ENCODE assay signal across 8 cellular contexts in the genomic region with DNA sequence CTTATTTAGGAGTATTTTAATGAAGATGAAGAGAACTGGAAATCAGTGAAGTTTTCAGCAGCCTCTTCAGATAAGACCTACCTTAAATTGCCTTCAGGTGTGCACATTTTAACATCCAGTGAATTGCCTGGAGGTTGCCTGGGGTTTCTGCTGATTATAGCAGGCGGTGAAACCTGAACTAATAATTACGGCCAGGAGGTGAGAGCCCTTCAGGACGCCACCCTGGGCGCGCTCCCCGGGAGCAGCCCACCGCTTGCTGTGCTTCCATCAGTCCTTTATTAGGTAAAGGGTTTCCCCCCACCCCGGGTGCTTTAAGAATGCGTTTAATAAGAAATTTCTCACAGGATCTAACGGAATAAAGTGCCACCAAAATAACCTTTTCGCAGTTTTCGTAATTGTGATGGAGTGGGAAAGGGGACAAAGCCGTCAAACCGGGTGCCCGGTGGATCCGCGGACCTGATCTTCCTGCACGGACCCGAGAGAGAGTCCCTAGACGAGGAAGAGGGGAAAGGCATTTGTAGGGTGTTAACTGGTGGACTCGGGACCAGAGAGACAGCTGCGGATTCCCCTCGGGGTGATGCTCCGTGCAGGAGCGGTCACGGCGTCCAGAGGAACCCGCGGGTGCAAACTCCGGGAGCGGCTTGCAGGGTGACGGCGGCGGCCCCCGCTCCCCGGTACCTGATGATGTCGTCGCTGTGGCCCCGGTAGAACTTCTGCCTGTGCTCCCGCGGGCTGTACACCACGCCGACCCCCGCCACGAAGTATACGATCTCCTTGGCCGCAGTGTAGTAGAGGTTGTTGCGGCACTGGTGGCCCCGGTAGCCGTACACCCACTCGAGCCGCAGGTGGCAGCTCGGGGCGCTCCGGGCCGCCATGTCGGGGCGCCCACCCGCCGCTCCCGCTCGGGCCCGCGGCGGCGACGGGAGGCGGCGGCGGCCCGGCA. TPM values are rescaled to one million over a fixed set of nuclear protein-coding genes. Genes with fewer than 3 reads are reported as not detected.
DNase-seq lines count a peak whose midpoint lies in the region; ATAC-seq and TF ChIP-seq lines count a peak whose summit lies in the region.

No MANE protein-coding gene starts in this region.

- H3K27me3 Mint-ChIP-seq in activated CD8-positive, alpha-beta T cell treated with anti-CD3 and anti-CD28 coated beads, Interleukin-2, amount 10 ng/mL, durations not matched to agents 7 days and 5 days (ENCODE audit: low read depth), result peaks cover 10% of the 10 kb centered on the region
- peaks cover 11% of the 10 kb centered on the region for H3K27me3 Mint-ChIP-seq in neural progenitor cell (ENCODE audit: insufficient read depth, low read depth)

- H3K27me3 ChIP-seq in neural progenitor cell, result peaks cover 75% of the 10 kb centered on the region

- H3K4me3 Mint-ChIP-seq in activated CD8-positive, alpha-beta T cell treated with anti-CD3 and anti-CD28 coated beads, Interleukin-2, amount 10 ng/mL, durations not matched to agents 7 days and 5 days, result peak overlapping the region; percentile 81
- peak overlapping the region; percentile 86 for H3K4me3 Mint-ChIP-seq in neural progenitor cell

- peaks cover 25% of the 10 kb centered on the region for H3K4me1 Mint-ChIP-seq in activated CD8-positive, alpha-beta T cell treated with anti-CD3 and anti-CD28 coated beads, Interleukin-2, amount 10 ng/mL, durations not matched to agents 7 days and 5 days (ENCODE audit: low read depth)
- H3K4me1 Mint-ChIP-seq in neural progenitor cell, result peaks cover 3% of the 10 kb centered on the region

- no peak for TF ChIP-seq CTCF in fibroblast of mammary gland (conservative IDR thresholded peaks at IDR 0.05; ENCODE audit: control insufficient read depth, insufficient read depth, low read depth, low read length)
- TF ChIP-seq CTCF in neural progenitor cell (IDR thresholded peaks at IDR 0.05), result no peak

- H3K36me3 ChIP-seq in KOPT-K1 (ENCODE audit: insufficient read depth, low read length) (no peaks in the 10 kb centered on the region), neural progenitor cell (no peaks in the 10 kb centered on the region)

- no peaks in the 10 kb centered on the region for H3K79me2 ChIP-seq in neural progenitor cell (ENCODE audit: low read depth)

- H3K36me3 Mint-ChIP-seq in activated CD8-positive, alpha-beta T cell treated with anti-CD3 and anti-CD28 coated beads, Interleukin-2, amount 10 ng/mL, durations not matched to agents 7 days and 5 days (ENCODE audit: low read depth), result no peaks in the 10 kb centered on the region
- H3K36me3 Mint-ChIP-seq in neural progenitor cell, result no peaks in the 10 kb centered on the region

- H3K9me3 Mint-ChIP-seq in activated CD8-positive, alpha-beta T cell treated with anti-CD3 and anti-CD28 coated beads, Interleukin-2, amount 10 ng/mL, durations not matched to agents 7 days and 5 days (ENCODE audit: insufficient read depth), result no peaks in the 10 kb centered on the region
- no peaks in the 10 kb centered on the region for H3K9me3 Mint-ChIP-seq in neural progenitor cell

- no peak for ATAC-seq in activated CD8-positive, alpha-beta T cell treated with anti-CD3 and anti-CD28 coated beads, Interleukin-2, amount 10 ng/mL, durations not matched to agents 7 days and 5 days
- ATAC-seq in HG02973 (IDR thresholded peaks at IDR 0.05; ENCODE audit: unreplicated experiment), result no peak
- no peak for ATAC-seq in GM18519 (IDR thresholded peaks at IDR 0.05; ENCODE audit: low FRiP score, unreplicated experiment)

- POLR2A ChIA-PET in activated CD8-positive, alpha-beta T cell treated with anti-CD3 and anti-CD28 coated beads, Interleukin-2, amount 10 ng/mL, durations not matched to agents 7 days and 5 days (lab: Charles Lee), result interaction anchor here (1.3 to 1.5 kb wide), 3 partner anchors 32 to 839 kb away, joined by 3 to 4 read pairs (median 3); a partner anchor contains a TSS

- peak overlapping the region; percentile 49 for H3K27ac Mint-ChIP-seq in activated CD8-positive, alpha-beta T cell treated with anti-CD3 and anti-CD28 coated beads, Interleukin-2, amount 10 ng/mL, durations not matched to agents 7 days and 5 days
- no peak overlapping the region for H3K27ac Mint-ChIP-seq in neural progenitor cell

- no peaks in the 10 kb centered on the region for H3K4me1 ChIP-seq in neural progenitor cell

- H3K9ac ChIP-seq in neural progenitor cell, result no peak overlapping the region

- H3K9me3 ChIP-seq in KOPT-K1 (ENCODE audit: insufficient read depth, low read length, poor library complexity, severe bottlenecking) (no peaks in the 10 kb centered on the region), neural progenitor cell (ENCODE audit: low read depth) (no peaks in the 10 kb centered on the region)

- peak overlapping the region; percentile 43 for H3K27ac ChIP-seq in KOPT-K1 (ENCODE audit: low read depth, low read length, poor library complexity, severe bottlenecking)
- no peak overlapping the region for H3K27ac ChIP-seq in neural progenitor cell

- peak overlapping the region; percentile 82 for H3K4me2 ChIP-seq in neural progenitor cell

- CTCF ChIA-PET in activated CD8-positive, alpha-beta T cell treated with anti-CD3 and anti-CD28 coated beads, Interleukin-2, amount 10 ng/mL, durations not matched to agents 7 days and 5 days (lab: Charles Lee), result interaction anchor here (0.9 to 1.9 kb wide), 2 partner anchors 66 to 124 kb away, joined by 3 to 8 read pairs; no protein-coding TSS in a partner anchor

- peak overlapping the region; percentile 43 for H3K4me3 ChIP-seq in fibroblast of mammary gland (ENCODE audit: control insufficient read depth, low read depth, low read length)
- H3K4me3 ChIP-seq in neural progenitor cell, result peak overlapping the region; percentile 63

- H3F3A ChIP-seq in neural progenitor cell (ENCODE audit: low read depth), result peaks cover 8% of the 10 kb centered on the region

- H4K20me1 ChIP-seq in neural progenitor cell (ENCODE audit: low read depth), result peaks cover 8% of the 10 kb centered on the region

- H2AFZ ChIP-seq in neural progenitor cell (replicated peaks), result peak overlapping the region; percentile 96

- peak; percentile 33 for DNase-seq in NCI-H2227 (lab: John Stamatoyannopoulos, UW; ENCODE audit: unreplicated experiment)
- DNase-seq in NCI-H2227 treated with DMSO at 0.1 percent for 48 hours (lab: John Stamatoyannopoulos, UW), result no peak
- peak; percentile 39 for DNase-seq in activated CD8-positive, alpha-beta T cell treated with anti-CD3 and anti-CD28 coated beads, Interleukin-2, amount 10 ng/mL, durations not matched to agents 7 days and 5 days
- no peak for DNase-seq in fibroblast of mammary gland (ENCODE audit: low read depth)
- DNase-seq in neural progenitor cell (ENCODE audit: low spot score), result peak; percentile 37

RNA-seq across cellular contexts. Expression of a gene that starts 0.9 kb away (rescaled TPM):
- 1 to 10 TPM; 1.7 to 2.1 TPM for total RNA-seq in activated CD8-positive, alpha-beta T cell treated with anti-CD3 and anti-CD28 coated beads, Interleukin-2, amount 10 ng/mL, durations not matched to agents 7 days and 5 days
- total RNA-seq in neural progenitor cell (ENCODE audit: low replicate concordance), result 0.71 and 1.0 TPM in 2 replicates

RNA-seq across cellular contexts. Expression of a gene that starts 32.6 kb away (rescaled TPM):
- 1 to 10 TPM in 1 of 2 experiments, under 1 TPM in 1; 0.97 to 1.4 TPM for total RNA-seq in activated CD8-positive, alpha-beta T cell treated with anti-CD3 and anti-CD28 coated beads, Interleukin-2, amount 10 ng/mL, durations not matched to agents 7 days and 5 days
- total RNA-seq in neural progenitor cell (ENCODE audit: low replicate concordance), result 22.6 and 35.0 TPM in 2 replicates

Comparison
In these comparisons a context has a peak if more than half of its experiments do, and no peak if none do; other contexts are left out.
1. DNase-seq: peak in NCI-H2227 (single experiment), activated CD8-positive, alpha-beta T cell treated with anti-CD3 and anti-CD28 coated beads, Interleukin-2, amount 10 ng/mL, durations not matched to agents 7 days and 5 days (single experiment) and neural progenitor cell (single experiment); none in NCI-H2227 treated with DMSO at 0.1 percent for 48 hours (single experiment) and fibroblast of mammary gland (single experiment).